ENCODE assay signal across 13 cellular contexts in genomic region chr17:6914711-6915110, GRCh38.
DNase-seq lines count a peak whose midpoint lies in the region; ATAC-seq, FAIRE-seq and TF ChIP-seq lines count a peak whose summit lies in the region.
"Had no signal": no experiment of that assay in that cellular context is flagged by ENCODE, and none has a peak within 500 bp of the region (broad histone marks: within the 10 kb centered on the region; RNA-seq: fewer than 3 reads in every experiment).

No MANE protein-coding gene starts in this region.

- no peaks in the 10 kb centered on the region for H3K36me3 ChIP-seq in BLaER1 treated with 17β-estradiol and CSF1 and Interleukin-3, amounts not matched to agents 10 nM and 100 nM
- H3K36me3 ChIP-seq in endodermal cell (ENCODE audit: control insufficient read depth, insufficient read depth, low read length) (no peaks in the 10 kb centered on the region), upper lobe of right lung (no peaks in the 10 kb centered on the region)

- H3K4me2 ChIP-seq in BLaER1 treated with 17β-estradiol and CSF1 and Interleukin-3, amounts not matched to agents 10 nM and 100 nM = peak overlapping the region in 6 of 11 experiments; percentile 15 to 99 (median 90); a peak in 8 of 22 replicates

- ATAC-seq in upper lobe of right lung = no peak

- H3K27ac Mint-ChIP-seq in endodermal cell = no peak overlapping the region
- H3K27ac Mint-ChIP-seq: activated naive CD4-positive, alpha-beta T cell treated with anti-CD3 and anti-CD28 coated beads, Interleukin-2, amount 10 ng/mL, durations not matched to agents 7 days and 5 days had no signal

- DNase-seq in Daoy (ENCODE audit: low read depth) (peak; percentile 40), RCC 7860 (ENCODE audit: low spot score) (peak; percentile 14), fibroblast of peridontal ligament (ENCODE audit: extremely low read depth) (peak; percentile 49), endodermal cell (no peak), HuH-7 (ENCODE audit: low spot score) (no peak), upper lobe of right lung (no peak)
- DNase-seq in central memory CD4-positive, alpha-beta T cell = no peak
- DNase-seq: activated naive CD4-positive, alpha-beta T cell treated with anti-CD3 and anti-CD28 coated beads, Interleukin-2, amount 10 ng/mL, durations not matched to agents 7 days and 5 days; left ventricle myocardium superior; MV-4-11 had no signal

- H3K4me3 ChIP-seq in BLaER1 treated with 17β-estradiol and CSF1 and Interleukin-3, amounts not matched to agents 10 nM and 100 nM = no peak overlapping the region
- no peak overlapping the region for H3K4me3 ChIP-seq in endodermal cell (ENCODE audit: low read length)
- H3K4me3 ChIP-seq in upper lobe of right lung = no peak overlapping the region
- H3K4me3 ChIP-seq: hepatocyte had no signal

- no peak overlapping the region for H3K4me3 Mint-ChIP-seq in endodermal cell

- no peak overlapping the region for H3K9ac ChIP-seq in BLaER1 treated with 17β-estradiol and CSF1 and Interleukin-3, amounts not matched to agents 10 nM and 100 nM
- H3K9ac ChIP-seq in endodermal cell (ENCODE audit: extremely low read depth, low read length, poor library complexity, severe bottlenecking) = no peak overlapping the region

- intact Hi-C loops in upper lobe of right lung (cut with DNase I) = loop anchor here (5.0 kb wide), 1 partner anchor 93 kb away; no protein-coding TSS in a partner anchor

- peaks cover 10% of the 10 kb centered on the region for H3K36me3 Mint-ChIP-seq in endodermal cell (ENCODE audit: low read depth)
- H3K36me3 Mint-ChIP-seq: activated naive CD4-positive, alpha-beta T cell treated with anti-CD3 and anti-CD28 coated beads, Interleukin-2, amount 10 ng/mL, durations not matched to agents 7 days and 5 days; natural killer cell treated with Interleukin-12 subunit alpha and Interleukin-12 subunit beta and Interleukin-15 and Interleukin-18, amount 100 ng/mL, for 72 hours had no signal

- H3K27ac ChIP-seq in BLaER1 treated with 17β-estradiol and CSF1 and Interleukin-3, amounts not matched to agents 10 nM and 100 nM = no peak overlapping the region
- H3K27ac ChIP-seq in endodermal cell (ENCODE audit: low read depth, low read length) (no peak overlapping the region), upper lobe of right lung (no peak overlapping the region)
- H3K27ac ChIP-seq: hepatocyte had no signal

- WGBS in endodermal cell (ENCODE audit: insufficient coverage in 1 of 2, insufficient read length in 1 of 2), 2 experiments = 64% methylated on average over 4 of the region's 6 CpGs; no CpG with 5 or more reads in 1 of the 2 experiments

- TF ChIP-seq CTCF in endodermal cell (conservative IDR thresholded peaks at IDR 0.05) = no peak
- TF ChIP-seq CTCF in upper lobe of right lung (IDR thresholded peaks at IDR 0.05) = no peak

- H3K4me1 Mint-ChIP-seq in endodermal cell = no peaks in the 10 kb centered on the region

- 0 out of 22 replicates have a peak, but pooled peaks cover 0 to 11% (median 0%) of the 10 kb centered on the region in 11 experiments for H4K20me1 ChIP-seq in BLaER1 treated with 17β-estradiol and CSF1 and Interleukin-3, amounts not matched to agents 10 nM and 100 nM

- peaks cover 17 to 33% (median 24%) of the 10 kb centered on the region in 10 experiments for H3K4me1 ChIP-seq in BLaER1 treated with 17β-estradiol and CSF1 and Interleukin-3, amounts not matched to agents 10 nM and 100 nM
- H3K4me1 ChIP-seq in endodermal cell (ENCODE audit: control insufficient read depth, insufficient read depth, low read length) = no peaks in the 10 kb centered on the region
- H3K4me1 ChIP-seq in upper lobe of right lung = peaks cover 5% of the 10 kb centered on the region

- H3K9me3 Mint-ChIP-seq in endodermal cell = peaks cover 40% of the 10 kb centered on the region
- H3K9me3 Mint-ChIP-seq: activated naive CD4-positive, alpha-beta T cell treated with anti-CD3 and anti-CD28 coated beads, Interleukin-2, amount 10 ng/mL, durations not matched to agents 7 days and 5 days; natural killer cell treated with Interleukin-12 subunit alpha and Interleukin-12 subunit beta and Interleukin-15 and Interleukin-18, amount 100 ng/mL, for 72 hours had no signal

- H3K27me3 Mint-ChIP-seq in endodermal cell (ENCODE audit: insufficient read depth) = peaks cover 42% of the 10 kb centered on the region

- peaks cover 0 to 19% (median 3%) of the 10 kb centered on the region in 11 experiments; a peak in 5 of 22 replicates for H3K27me3 ChIP-seq in BLaER1 treated with 17β-estradiol and CSF1 and Interleukin-3, amounts not matched to agents 10 nM and 100 nM
- peaks cover 87% of the 10 kb centered on the region for H3K27me3 ChIP-seq in endodermal cell (ENCODE audit: control insufficient read depth, insufficient read depth, low read length, poor library complexity, severe bottlenecking)
- H3K27me3 ChIP-seq in upper lobe of right lung = no peaks in the 10 kb centered on the region
- H3K27me3 ChIP-seq: hepatocyte had no signal

- no peak for FAIRE-seq in RCC 7860 (lab: Jason Lieb, UNC)

- H3K9me3 ChIP-seq in BLaER1 treated with 17β-estradiol and CSF1 and Interleukin-3, amounts not matched to agents 10 nM and 100 nM (replicated peaks in 1 of 11) = no peaks in the 10 kb centered on the region
- no peaks in the 10 kb centered on the region for H3K9me3 ChIP-seq in endodermal cell (ENCODE audit: control insufficient read depth, low read length)
- no peaks in the 10 kb centered on the region for H3K9me3 ChIP-seq in upper lobe of right lung

Comparison
In these comparisons a context has a peak if more than half of its experiments do, and no peak if none do; other contexts are left out.
1. DNase-seq: peak in Daoy (single experiment), RCC 7860 (single experiment) and fibroblast of peridontal ligament (single experiment); none in endodermal cell (single experiment), HuH-7 (single experiment), upper lobe of right lung (single experiment) and central memory CD4-positive, alpha-beta T cell (single experiment).